Comparison of ENCODE assay signal across 14 cellular contexts in genomic region chr9:132181796-132182521, GRCh38. TPM values are rescaled to one million over a fixed set of nuclear protein-coding genes. Genes with fewer than 3 reads are reported as not detected.
A peak's percentile ranks its signal among the peaks of the same experiment; 100 is the strongest.
DNase-seq lines count a peak whose midpoint lies in the region; ATAC-seq and TF ChIP-seq lines count a peak whose summit lies in the region.
"Had no signal": no experiment of that assay in that cellular context is flagged by ENCODE, and none has a peak within 500 bp of the region (broad histone marks: within the 10 kb centered on the region; RNA-seq: fewer than 3 reads in every experiment).

No MANE protein-coding gene starts in this region.

- H3K9me3 Mint-ChIP-seq in endodermal cell (no peaks in the 10 kb centered on the region), WTC11 (no peaks in the 10 kb centered on the region)
- H3K9me3 Mint-ChIP-seq: activated naive CD4-positive, alpha-beta T cell treated with anti-CD3 and anti-CD28 coated beads, Interleukin-2, amount 50 U/mL, for 72 hours; natural killer cell treated with Interleukin-12 subunit alpha and Interleukin-12 subunit beta and Interleukin-15 and Interleukin-18, amount 100 ng/mL, for 72 hours had no signal

- WGBS in endodermal cell (ENCODE audit: insufficient coverage in 1 of 2, insufficient read length in 1 of 2), 2 experiments, result 71 to 90% methylated on average over 9 to 22 of the region's 22 CpGs
- no CpG with 5 or more reads among the region's 22 CpGs for WGBS in trophoblast cell (ENCODE audit: extremely low coverage, insufficient coverage, insufficient read length)

- POLR2A ChIA-PET in A673 (lab: Charles Lee; ENCODE audit: low non-redundant PET) (no interaction called here), WTC11 (lab: Charles Lee) (no interaction called here)

- H3K36me3 Mint-ChIP-seq in endodermal cell (ENCODE audit: low read depth) (peaks cover 2% of the 10 kb centered on the region), WTC11 (no peaks in the 10 kb centered on the region)
- H3K36me3 Mint-ChIP-seq: activated naive CD4-positive, alpha-beta T cell treated with anti-CD3 and anti-CD28 coated beads, Interleukin-2, amount 50 U/mL, for 72 hours; natural killer cell treated with Interleukin-12 subunit alpha and Interleukin-12 subunit beta and Interleukin-15 and Interleukin-18, amount 100 ng/mL, for 72 hours had no signal

- no peak overlapping the region for H4K91ac ChIP-seq in trophoblast cell (ENCODE audit: low read depth, low read length)

- H3K4me3 Mint-ChIP-seq in endodermal cell (no peak overlapping the region), WTC11 (no peak overlapping the region)
- H3K4me3 Mint-ChIP-seq: natural killer cell treated with Interleukin-12 subunit alpha and Interleukin-12 subunit beta and Interleukin-15 and Interleukin-18, amount 100 ng/mL, for 72 hours had no signal

- H3K14ac ChIP-seq in trophoblast cell (ENCODE audit: low read length), result no peak overlapping the region

- H3K79me1 ChIP-seq in trophoblast cell (ENCODE audit: low read length), result no peaks in the 10 kb centered on the region

- H3K27me3 Mint-ChIP-seq in endodermal cell (ENCODE audit: insufficient read depth) (peaks cover 2% of the 10 kb centered on the region), WTC11 (ENCODE audit: low read depth) (peaks cover 17% of the 10 kb centered on the region)

- peak; percentile 91 for DNase-seq in A673 (ENCODE audit: low spot score)
- peak; percentile 45 for DNase-seq in NCI-H1694 (lab: John Stamatoyannopoulos, UW)
- DNase-seq in endodermal cell, result peak; percentile 57
- peak; percentile 66 for DNase-seq in midbrain (lab: John Stamatoyannopoulos, UW)
- DNase-seq in trophoblast cell, result no peak
- DNase-seq in SW480 (ENCODE audit: low spot score), result no peak
- no peak for DNase-seq in ureter (ENCODE audit: low spot score)
- no peak for DNase-seq in WTC11 (ENCODE audit: low spot score)
- DNase-seq: DND-41; SIG-M5; stimulated activated CD4-positive, alpha-beta T cell treated with anti-CD3 and anti-CD28 coated beads, Interleukin-12 subunit alpha, Interleukin-12 subunit beta, amount 100 ng/mL, for 4 hours had no signal

- H3K4me2 ChIP-seq in trophoblast cell (ENCODE audit: low read length), result no peak overlapping the region

- TF ChIP-seq CTCF in A673 (conservative IDR thresholded peaks at IDR 0.05; ENCODE audit: low read depth, low read length) (no peak), endodermal cell (conservative IDR thresholded peaks at IDR 0.05) (no peak), WTC11 (IDR thresholded peaks at IDR 0.05) (no peak)

- H3K4me1 ChIP-seq in A673 (ENCODE audit: insufficient read depth, low read length, poor library complexity, severe bottlenecking) (peaks cover 49% of the 10 kb centered on the region), endodermal cell (ENCODE audit: control insufficient read depth, insufficient read depth, low read length) (peaks cover 18% of the 10 kb centered on the region), trophoblast cell (ENCODE audit: control insufficient read depth in 1 of 2, insufficient read depth in 2 of 2, low read length in 2 of 2) (peaks cover 0 to 6% of the 10 kb centered on the region in 2 experiments)

- H3K9ac ChIP-seq in endodermal cell (ENCODE audit: extremely low read depth, low read length, poor library complexity, severe bottlenecking) (peak overlapping the region; percentile 3), trophoblast cell (ENCODE audit: low read length) (no peak overlapping the region)

- CTCF ChIA-PET in A673 (lab: Charles Lee) (interaction anchor here (1.7 kb wide), 1 partner anchor 12 kb away, joined by 10 read pairs; no protein-coding TSS in a partner anchor), WTC11 (lab: Charles Lee) (interaction anchor here (0.7 to 8.0 kb wide), 16 partner anchors 12 to 163 kb away, joined by 3 to 140 read pairs (median 4); no protein-coding TSS in a partner anchor)

- H3K4ac ChIP-seq in trophoblast cell (ENCODE audit: low read depth, low read length), result no peak overlapping the region

- H3K4me3 ChIP-seq in A673 (ENCODE audit: low read depth, low read length, poor library complexity, severe bottlenecking), result peak overlapping the region; percentile 3
- no peak overlapping the region for H3K4me3 ChIP-seq in endodermal cell (ENCODE audit: low read length)
- no peak overlapping the region for H3K4me3 ChIP-seq in trophoblast cell (ENCODE audit: low read depth, low read length)
- H3K4me3 ChIP-seq: GM12878 had no signal

- no peak overlapping the region for H4K12ac ChIP-seq in trophoblast cell (ENCODE audit: low read depth, low read length)

- H3K4me1 Mint-ChIP-seq in endodermal cell (peaks cover 40% of the 10 kb centered on the region), WTC11 (peaks cover 45% of the 10 kb centered on the region)

- no peak overlapping the region for H2BK120ac ChIP-seq in trophoblast cell (ENCODE audit: insufficient read depth, low read length, poor library complexity)

- no peak for ATAC-seq in WTC11
- ATAC-seq: activated naive CD4-positive, alpha-beta T cell treated with anti-CD3 and anti-CD28 coated beads, Interleukin-2, amount 50 U/mL, for 72 hours; GM12878; natural killer cell treated with Interleukin-12 subunit alpha and Interleukin-12 subunit beta and Interleukin-15 and Interleukin-18, amount 100 ng/mL, for 72 hours had no signal

- intact Hi-C loops in A673 (cut with micrococcal nuclease; ENCODE audit: unreplicated experiment), result loop anchor here (5.0 kb wide), 1 partner anchor 50 kb away; no protein-coding TSS in a partner anchor

- H3K27ac ChIP-seq in A673 (ENCODE audit: low read depth, low read length, poor library complexity, severe bottlenecking) (peak overlapping the region; percentile 50), endodermal cell (ENCODE audit: low read depth, low read length) (no peak overlapping the region), trophoblast cell (ENCODE audit: low read depth, low read length) (no peak overlapping the region)

- H3K9me3 ChIP-seq in A673 (ENCODE audit: low read depth, low read length, poor library complexity, severe bottlenecking), result no peaks in the 10 kb centered on the region
- H3K9me3 ChIP-seq in endodermal cell (ENCODE audit: control insufficient read depth, low read length), result no peaks in the 10 kb centered on the region
- no peaks in the 10 kb centered on the region for H3K9me3 ChIP-seq in trophoblast cell (ENCODE audit: insufficient read depth, low read depth, low read length)

- H4K8ac ChIP-seq in trophoblast cell (ENCODE audit: low read depth, low read length), result no peak overlapping the region

- no peaks in the 10 kb centered on the region for H3K27me3 ChIP-seq in A673 (replicated peaks; ENCODE audit: insufficient read depth, low read depth, low read length, poor library complexity)
- no peaks in the 10 kb centered on the region for H3K27me3 ChIP-seq in endodermal cell (ENCODE audit: control insufficient read depth, insufficient read depth, low read length, poor library complexity, severe bottlenecking)
- H3K27me3 ChIP-seq in trophoblast cell (ENCODE audit: insufficient read depth, low read length), result peaks cover 10% of the 10 kb centered on the region

- BruUV-seq in A673 (replicated peaks; lab: Mats Ljungman, UMichigan), result no TSS peak

- H2BK12ac ChIP-seq in trophoblast cell (ENCODE audit: low read length), result no peak overlapping the region

- H3K18ac ChIP-seq in trophoblast cell (ENCODE audit: low read length), result no peak overlapping the region

- no peak overlapping the region for H3K23ac ChIP-seq in trophoblast cell (ENCODE audit: low read length)

- H2BK5ac ChIP-seq in trophoblast cell (ENCODE audit: low read depth, low read length, poor library complexity), result no peak overlapping the region

- no peak overlapping the region for H2AK5ac ChIP-seq in trophoblast cell (ENCODE audit: low read length)

- H3K79me2 ChIP-seq in trophoblast cell (ENCODE audit: control insufficient read depth, insufficient read depth, low read length, poor library complexity), result no peaks in the 10 kb centered on the region

- H2AFZ ChIP-seq in trophoblast cell (ENCODE audit: insufficient read depth, low read length, poor library complexity), result no peak overlapping the region

- peak overlapping the region; percentile 74 for H3K27ac Mint-ChIP-seq in endodermal cell
- no peak overlapping the region for H3K27ac Mint-ChIP-seq in WTC11
- H3K27ac Mint-ChIP-seq: activated naive CD4-positive, alpha-beta T cell treated with anti-CD3 and anti-CD28 coated beads, Interleukin-2, amount 50 U/mL, for 72 hours; natural killer cell treated with Interleukin-12 subunit alpha and Interleukin-12 subunit beta and Interleukin-15 and Interleukin-18, amount 100 ng/mL, for 72 hours had no signal

- H3K36me3 ChIP-seq in A673 (ENCODE audit: insufficient read depth, low read length, poor library complexity, severe bottlenecking), result no peaks in the 10 kb centered on the region
- H3K36me3 ChIP-seq in endodermal cell (ENCODE audit: control insufficient read depth, insufficient read depth, low read length), result no peaks in the 10 kb centered on the region
- H3K36me3 ChIP-seq in trophoblast cell (ENCODE audit: control insufficient read depth in 1 of 2, insufficient read depth in 2 of 2, low read length in 2 of 2), result no peaks in the 10 kb centered on the region

TF ChIP-seq in WTC11, 78 proteins besides CTCF, POLR2A, EP300 and RAD21 (continues in another document):
- no peak for TF ChIP-seq TP53 (CRISPR knock-in tag; IDR thresholded peaks at IDR 0.05)
- no peak for TF ChIP-seq ERG (CRISPR knock-in tag; IDR thresholded peaks at IDR 0.05)
- no peak for TF ChIP-seq USF2 (CRISPR knock-in tag; IDR thresholded peaks at IDR 0.05)
- TF ChIP-seq ZNF396 (CRISPR knock-in tag; IDR thresholded peaks at IDR 0.05; ENCODE audit: borderline replicate concordance), result no peak
- TF ChIP-seq MYBL2 (CRISPR knock-in tag; IDR thresholded peaks at IDR 0.05), result no peak

RNA-seq across cellular contexts. Expression of gene NTNG2, which starts 20.1 kb away (rescaled TPM):
- 1.5 and 3.0 TPM in 2 replicates for total RNA-seq in A673 (2021)
- 1 to 10 TPM; 1.3 TPM for total RNA-seq in endodermal cell
- polyA plus RNA-seq in endodermal cell (2013, experiment 1 of 2), result 2.8 TPM
- polyA plus RNA-seq in endodermal cell (2013, experiment 2 of 2), result 2.3 TPM
- polyA plus RNA-seq in trophoblast cell (2013), result 0.78 and 0.92 TPM in 2 replicates
- 2.2 TPM for total RNA-seq in ureter
- total RNA-seq in WTC11 (2021), result 3.1 to 4.2 TPM (median 3.3 TPM) in 3 replicates

Comparison
In these comparisons a context has a peak if more than half of its experiments do, and no peak if none do; other contexts are left out.
1. DNase-seq: peak in A673 (single experiment), NCI-H1694 (single experiment), endodermal cell (single experiment) and midbrain (single experiment); none in trophoblast cell (0 of 2), SW480 (single experiment), ureter (single experiment) and WTC11 (single experiment).